20 cellular contexts compared by ENCODE assay signal in the genomic region with DNA sequence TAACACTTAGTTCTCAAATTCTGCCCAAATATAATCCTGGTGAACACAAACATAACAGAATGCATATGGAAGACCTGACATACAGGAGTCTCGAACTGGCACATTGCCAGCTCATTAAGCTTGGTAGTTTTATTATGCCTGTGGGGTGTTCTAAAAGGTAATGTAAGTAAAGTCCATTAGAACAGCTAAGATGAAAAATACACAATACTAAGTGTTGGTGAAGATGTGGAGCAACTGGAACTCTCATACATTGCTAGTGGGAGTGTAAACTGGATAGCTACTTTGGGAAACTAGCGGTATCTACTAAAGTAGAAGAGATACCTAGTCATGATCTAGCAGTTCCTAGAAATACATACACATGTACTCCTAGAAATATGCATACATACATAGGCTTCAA. TPM values are rescaled to one million over a fixed set of nuclear protein-coding genes. Genes with fewer than 3 reads are reported as not detected.
DNase-seq lines count a peak whose midpoint lies in the region; ATAC-seq and TF ChIP-seq lines count a peak whose summit lies in the region.
"Had no signal": no experiment of that assay in that cellular context is flagged by ENCODE, and none has a peak within 500 bp of the region (broad histone marks: within the 10 kb centered on the region; RNA-seq: fewer than 3 reads in every experiment).

No MANE protein-coding gene starts in this region.

- peak overlapping the region; percentile 45 for H3K4me2 ChIP-seq in GM23248 (ENCODE audit: unreplicated experiment)
- H3K4me2 ChIP-seq in PC-9, result peak overlapping the region; percentile 73
- no peak overlapping the region for H3K4me2 ChIP-seq in smooth muscle cell

- H3K79me2 ChIP-seq in GM23248 (ENCODE audit: insufficient read depth), result no peaks in the 10 kb centered on the region
- H3K79me2 ChIP-seq in PC-9 (ENCODE audit: low read depth), result no peaks in the 10 kb centered on the region
- H3K79me2 ChIP-seq in smooth muscle cell (ENCODE audit: low read depth), result no peaks in the 10 kb centered on the region

- no peak for TF ChIP-seq POLR2A in adrenal gland (IDR thresholded peaks at IDR 0.05)

- H3K9ac ChIP-seq in GM23248, result no peak overlapping the region
- no peak overlapping the region for H3K9ac ChIP-seq in smooth muscle cell (ENCODE audit: low read depth)

- no peak for ATAC-seq in foreskin keratinocyte
- ATAC-seq: activated T-cell treated with anti-CD3 and anti-CD28 coated beads, Interleukin-2, amount 50 U/mL, for 72 hours; SK-N-SH treated with all-trans-retinoic acid at 6 μM for 48 hours; stimulated activated memory B cell treated with anti-CD40 and anti-IgM and Interleukin-4, amounts not matched to agents 10 μg/mL and 1 μg/mL and 100 μg/mL, for 72 hours had no signal

- no peaks in the 10 kb centered on the region for H3K36me3 ChIP-seq in GM23248 (ENCODE audit: low read depth)
- H3K36me3 ChIP-seq in PC-9 (ENCODE audit: low read depth), result no peaks in the 10 kb centered on the region
- no peaks in the 10 kb centered on the region for H3K36me3 ChIP-seq in smooth muscle cell (ENCODE audit: low read depth)
- no peaks in the 10 kb centered on the region for H3K36me3 ChIP-seq in adrenal gland (replicated peaks in 1 of 2)

- H2AFZ ChIP-seq in GM23248 (no peak overlapping the region), PC-9 (no peak overlapping the region), smooth muscle cell (ENCODE audit: low read depth) (no peak overlapping the region)

- H3K4me1 ChIP-seq in GM23248 (ENCODE audit: insufficient read depth) (peaks cover 24% of the 10 kb centered on the region), PC-9 (replicated peaks; ENCODE audit: insufficient read depth) (peaks cover 78% of the 10 kb centered on the region), foreskin keratinocyte (peaks cover 29% of the 10 kb centered on the region), smooth muscle cell (ENCODE audit: low read depth) (peaks cover 15% of the 10 kb centered on the region), adrenal gland (replicated peaks in 1 of 2) (peaks cover 13 to 21% of the 10 kb centered on the region in 2 donors)

- H4K20me1 ChIP-seq in GM23248 (ENCODE audit: insufficient read depth) (no peaks in the 10 kb centered on the region), PC-9 (ENCODE audit: insufficient read depth) (no peaks in the 10 kb centered on the region), smooth muscle cell (ENCODE audit: low read depth) (no peaks in the 10 kb centered on the region)

- TF ChIP-seq CTCF in PC-9 (conservative IDR thresholded peaks at IDR 0.05) (no peak), foreskin keratinocyte (conservative IDR thresholded peaks at IDR 0.05) (no peak), smooth muscle cell (IDR thresholded peaks at IDR 0.05; ENCODE audit: borderline replicate concordance, insufficient read depth, poor library complexity, severe bottlenecking) (no peak), adrenal gland (IDR thresholded peaks at IDR 0.05) (no peak)

- no TSS peak for BruUV-seq in PC-9 (replicated peaks; lab: Mats Ljungman, UMichigan)

- CTCF ChIA-PET in PC-9 (lab: Charles Lee), result no interaction called here

- POLR2A ChIA-PET in PC-9 (lab: Charles Lee; ENCODE audit: unreplicated experiment), result interaction anchor here (0.5 kb wide), 1 partner anchor 336 kb away, joined by 3 read pairs; no protein-coding TSS in a partner anchor

- H3F3A ChIP-seq in GM23248 (ENCODE audit: insufficient read depth), result peaks cover 15% of the 10 kb centered on the region
- peaks cover 71% of the 10 kb centered on the region for H3F3A ChIP-seq in PC-9 (ENCODE audit: insufficient read depth, low read depth)
- peaks cover 4% of the 10 kb centered on the region for H3F3A ChIP-seq in smooth muscle cell (ENCODE audit: low read depth)

- DNase-seq in GM23248, result no peak
- no peak for DNase-seq in PC-9
- DNase-seq in foreskin keratinocyte, result no peak
- DNase-seq in smooth muscle cell (lab: John Stamatoyannopoulos, UW; ENCODE audit: unreplicated experiment), result no peak
- DNase-seq in HuH-7.5 (ENCODE audit: low spot score), result no peak
- no peak for DNase-seq in posterior vena cava (ENCODE audit: low spot score)
- DNase-seq in adrenal gland, result no peak
- DNase-seq in activated CD8-positive, alpha-beta memory T cell treated with anti-CD3 and anti-CD28 coated beads, Interleukin-2, amount 50 U/mL, for 48 hours, result no peak
- DNase-seq: activated CD4-positive, alpha-beta T cell treated with anti-CD3 and anti-CD28 coated beads, Interleukin-2, amount 10 ng/mL, durations not matched to agents 24 days and 14 days; activated T-cell treated with anti-CD3 and anti-CD28 coated beads, Interleukin-2, amount 50 U/mL, for 72 hours; NCI-H1048; NCI-H187; NCI-H2171 treated with DMSO at 0.1 percent for 48 hours; NCI-H748 treated with DMSO at 0.1 percent for 48 hours; stimulated activated CD4-positive, alpha-beta T cell treated with anti-CD3 and anti-CD28 coated beads, Interleukin-4, amount 100 ng/mL, for 1 hour; T-helper 2 cell had no signal

- 48% methylated on average over 2 of the region's 2 CpGs for WGBS in GM23248 (ENCODE audit: low coverage in 1 of 2, low lambda C conversion rate in 2 of 2, missing lambda C conversion rate in 2 of 2), 2 experiments
- 94% methylated on average over 2 of the region's 2 CpGs for whole genome bisulfite sequencing in smooth muscle cell (ENCODE audit: low lambda C conversion rate)
- WGBS in adrenal gland, 4 donors, result 58 to 74% (median 70%) methylated on average over 2 of the region's 2 CpGs

- H3K27me3 ChIP-seq in GM23248 (replicated peaks; ENCODE audit: insufficient read depth), result no peaks in the 10 kb centered on the region
- no peaks in the 10 kb centered on the region for H3K27me3 ChIP-seq in PC-9 (ENCODE audit: insufficient read depth, low read depth)
- H3K27me3 ChIP-seq in foreskin keratinocyte, result no peaks in the 10 kb centered on the region
- no peaks in the 10 kb centered on the region for H3K27me3 ChIP-seq in smooth muscle cell (ENCODE audit: low read depth)
- H3K27me3 ChIP-seq in adrenal gland, result no peaks in the 10 kb centered on the region

- intact Hi-C loops in PC-9 (cut with micrococcal nuclease; ENCODE audit: unreplicated experiment) (no loop called here), posterior vena cava (cut with DNase I) (no loop called here), adrenal gland (cut with DNase I) (no loop called here)

- H3K4me3 ChIP-seq in GM23248, result no peak overlapping the region
- peak overlapping the region; percentile 3 for H3K4me3 ChIP-seq in PC-9
- no peak overlapping the region for H3K4me3 ChIP-seq in smooth muscle cell
- no peak overlapping the region for H3K4me3 ChIP-seq in adrenal gland
- H3K4me3 ChIP-seq: coronary artery had no signal

- peak overlapping the region; percentile 87 for H3K27ac ChIP-seq in GM23248
- H3K27ac ChIP-seq in PC-9, result peak overlapping the region; percentile 96
- H3K27ac ChIP-seq in foreskin keratinocyte, result peak overlapping the region; percentile 65
- H3K27ac ChIP-seq in smooth muscle cell (ENCODE audit: low read depth), result peak overlapping the region; percentile 61
- H3K27ac ChIP-seq in adrenal gland, result peak overlapping the region in 1 of 5 donors; percentile 59
- H3K27ac ChIP-seq: VCaP had no signal

- in situ Hi-C loops in GM23248 (cut with MboI), result no loop called here

- H3K9me2 ChIP-seq in GM23248 (ENCODE audit: insufficient read depth) (no peaks in the 10 kb centered on the region), PC-9 (ENCODE audit: insufficient read depth) (no peaks in the 10 kb centered on the region)

- H3K9me3 ChIP-seq in GM23248 (ENCODE audit: low read depth), result no peaks in the 10 kb centered on the region
- no peaks in the 10 kb centered on the region; the same call in none of the 2 replicates for H3K9me3 ChIP-seq in PC-9 (ENCODE audit: insufficient read depth, low read depth)
- H3K9me3 ChIP-seq in smooth muscle cell (replicated peaks; ENCODE audit: low read depth), result no peaks in the 10 kb centered on the region
- H3K9me3 ChIP-seq in adrenal gland (replicated peaks in 1 of 3), result no peaks in the 10 kb centered on the region

RNA-seq across cellular contexts. Expression of gene RAB10, which starts 24.3 kb away (rescaled TPM):
- total RNA-seq in GM23248 (2014; rRNA removed; shearing (Covaris generic)), result 86.7 and 97.4 TPM in 2 replicates
- polyA plus RNA-seq in GM23248 (2016; fragmentation: Nextera tagmentation; extraction: Ambion mirVana) (147 and 151 TPM in 2 replicates), foreskin keratinocyte (62.3 and 72.1 TPM in 2 replicates), smooth muscle cell (101 and 111 TPM in 2 replicates), adrenal gland (100 to 1,000 TPM in 1 of 3 donors, 10 to 100 TPM in 2; 31.8 to 369 (median 36.5) TPM)
- total RNA-seq in PC-9 (2021) (150 and 171 TPM in 2 replicates), foreskin keratinocyte (115 and 120 TPM in 2 replicates), smooth muscle cell (121 and 149 TPM in 2 replicates), posterior vena cava (10 to 100 TPM; 86.1 to 94.6 TPM), adrenal gland (100 to 1,000 TPM in 7 of 8 donors, 10 to 100 TPM in 1; 96.3 to 258 (median 155) TPM)

RNA-seq across cellular contexts. Expression of gene KIF3C, which starts 27.3 kb away (rescaled TPM):
- total RNA-seq in GM23248 (2014; rRNA removed; shearing (Covaris generic)), result 7.2 and 18.2 TPM in 2 replicates
- 7.0 and 7.5 TPM in 2 replicates for polyA plus RNA-seq in GM23248 (2016; fragmentation: Nextera tagmentation; extraction: Ambion mirVana)
- total RNA-seq in PC-9 (2021), result 41.2 and 50.5 TPM in 2 replicates
- total RNA-seq in foreskin keratinocyte, result 20.6 and 22.6 TPM in 2 replicates
- 11.3 and 11.7 TPM in 2 replicates for polyA plus RNA-seq in foreskin keratinocyte
- 13.0 and 14.7 TPM in 2 replicates for total RNA-seq in smooth muscle cell
- polyA plus RNA-seq in smooth muscle cell, result 18.9 and 21.2 TPM in 2 replicates
- 10 to 100 TPM in 1 of 2 donors, 1 to 10 TPM in 1; 3.9 to 10.9 TPM for total RNA-seq in posterior vena cava
- total RNA-seq in adrenal gland, result 10 to 100 TPM in 4 of 8 donors, 1 to 10 TPM in 4; 5.0 to 22.8 (median 10.0) TPM
- 10 to 100 TPM in 1 of 3 donors, 1 to 10 TPM in 2; 2.8 to 10.4 (median 6.4) TPM for polyA plus RNA-seq in adrenal gland
